In the genomic region with DNA sequence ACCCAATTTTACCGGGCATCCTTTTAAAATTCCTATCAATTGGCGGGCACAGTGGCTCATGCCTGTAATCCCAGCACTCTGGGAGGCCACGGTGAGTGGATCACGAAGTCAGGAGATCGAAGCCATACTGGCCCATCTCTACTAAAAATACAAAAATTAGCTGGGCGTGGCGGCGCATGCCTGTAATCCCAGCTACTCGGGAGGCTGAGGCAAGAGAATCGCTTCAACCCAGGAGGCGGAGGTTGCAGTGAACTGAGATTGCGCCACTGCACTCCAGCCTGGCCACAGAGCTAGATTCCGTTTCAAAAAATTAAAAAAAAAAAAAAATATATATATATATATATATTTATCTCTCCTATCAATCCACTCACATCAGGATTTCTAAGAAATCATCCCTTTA, we compare ENCODE assay signal across 8 cellular contexts. TPM values are rescaled to one million over a fixed set of nuclear protein-coding genes. Genes with fewer than 3 reads are reported as not detected.
DNase-seq lines count a peak whose midpoint lies in the region; ATAC-seq and TF ChIP-seq lines count a peak whose summit lies in the region.
"Not testable (repeated sequence)": the region's sequence is repeated elsewhere in the genome, so short reads cannot be mapped to it uniquely, and the experiment has no call there.

No MANE protein-coding gene starts in this region.

- H3K27ac ChIP-seq in CD4-positive, alpha-beta T cell (ENCODE audit: low read depth, low read length) = not testable (repeated sequence)
- H3K27ac ChIP-seq in gastrocnemius medialis (peak overlapping the region; percentile 0 to 64 (median 56)), transverse colon (peak overlapping the region; percentile 21 to 55 (median 48))

- H3K9me3 ChIP-seq in CD4-positive, alpha-beta T cell (ENCODE audit: control insufficient read depth, low read length); gastrocnemius medialis; transverse colon: not testable (repeated sequence)

- in situ Hi-C loops in gastrocnemius medialis (cut with MboI; ENCODE audit: low sequenced_read_pairs in 4 of 4); transverse colon (cut with MboI; ENCODE audit: low pct_ligation_motif_present in 1 of 4, low pct_unique_long_range_greater_than_20kb in 1 of 4, low sequenced_read_pairs in 3 of 4): not testable (repeated sequence)

- not testable (repeated sequence) for H3K27me3 Mint-ChIP-seq in CD4-positive, alpha-beta T cell; IgD-negative memory B cell; activated CD4-positive, alpha-beta T cell treated with anti-CD3 and anti-CD28 coated beads for 36 hours; activated T-helper 1 cell treated with anti-CD3 and anti-CD28 coated beads, Interleukin-12 subunit alpha, Interleukin-12 subunit beta, Interleukin-2, Interleukin-4 antibody, amounts not matched to agents 30 ng/mL and 10 ng/mL and 1 ng/mL, durations not matched to agents 14 hours and 24 hours and 36 hours (ENCODE audit: insufficient read depth); activated naive CD8-positive, alpha-beta T cell treated with anti-CD3 and anti-CD28 coated beads, Interleukin-2, amount 50 U/mL, for 24 hours; immature natural killer cell (ENCODE audit: low read depth in 3 of 3)

- not testable (repeated sequence) for H3K27me3 ChIP-seq in CD4-positive, alpha-beta T cell (ENCODE audit: control insufficient read depth, insufficient read depth, low read length); gastrocnemius medialis; transverse colon

- not testable (repeated sequence) for TF ChIP-seq EP300 in transverse colon (IDR thresholded peaks at IDR 0.05; ENCODE audit: low read depth)

- H3K27ac Mint-ChIP-seq in CD4-positive, alpha-beta T cell = peak overlapping the region; percentile 90
- peak overlapping the region; percentile 27 to 94 (median 92) for H3K27ac Mint-ChIP-seq in IgD-negative memory B cell
- peak overlapping the region; percentile 84 for H3K27ac Mint-ChIP-seq in activated CD4-positive, alpha-beta T cell treated with anti-CD3 and anti-CD28 coated beads for 36 hours
- H3K27ac Mint-ChIP-seq in activated T-helper 1 cell treated with anti-CD3 and anti-CD28 coated beads, Interleukin-12 subunit alpha, Interleukin-12 subunit beta, Interleukin-2, Interleukin-4 antibody, amounts not matched to agents 30 ng/mL and 10 ng/mL and 1 ng/mL, durations not matched to agents 14 hours and 24 hours and 36 hours = peak overlapping the region; percentile 85
- peak overlapping the region; percentile 88 for H3K27ac Mint-ChIP-seq in activated naive CD8-positive, alpha-beta T cell treated with anti-CD3 and anti-CD28 coated beads, Interleukin-2, amount 50 U/mL, for 24 hours
- H3K27ac Mint-ChIP-seq in immature natural killer cell = peak overlapping the region; percentile 55 to 93 (median 90)

- not testable (repeated sequence) for ATAC-seq in CD4-positive, alpha-beta T cell (ENCODE audit: poor library complexity); activated CD4-positive, alpha-beta T cell treated with anti-CD3 and anti-CD28 coated beads for 36 hours; activated naive CD8-positive, alpha-beta T cell treated with anti-CD3 and anti-CD28 coated beads, Interleukin-2, amount 50 U/mL, for 24 hours; gastrocnemius medialis

- TF ChIP-seq CTCF in CD4-positive, alpha-beta T cell (IDR thresholded peaks at IDR 0.05); gastrocnemius medialis (IDR thresholded peaks at IDR 0.05 in 4 of 5, conservative IDR thresholded peaks at IDR 0.05 in 1 of 5); transverse colon (IDR thresholded peaks at IDR 0.05): not testable (repeated sequence)

- CTCF ChIA-PET in CD4-positive, alpha-beta T cell (lab: Charles Lee) = interaction anchor here (1.4 to 2.5 kb wide), 5 partner anchors 9 to 137 kb away, joined by 4 to 11 read pairs (median 7); partner anchors contain the start of gene PTP4A2
- CTCF ChIA-PET in activated CD4-positive, alpha-beta T cell treated with anti-CD3 and anti-CD28 coated beads for 36 hours (lab: Charles Lee) = interaction anchor here (0.6 to 2.2 kb wide), 13 partner anchors 9 to 394 kb away, joined by 3 to 13 read pairs (median 3); partner anchors contain the start of gene KHDRBS1

- POLR2A ChIA-PET in CD4-positive, alpha-beta T cell (lab: Charles Lee) = interaction anchor here (0.8 to 8.0 kb wide), 6 partner anchors 12 to 148 kb away, joined by 3 to 103 read pairs (median 4); partner anchors contain the start of gene PTP4A2
- POLR2A ChIA-PET in activated CD4-positive, alpha-beta T cell treated with anti-CD3 and anti-CD28 coated beads for 36 hours (lab: Charles Lee) = interaction anchor here (0.6 to 1.2 kb wide), 4 partner anchors 19 to 454 kb away, joined by 3 to 6 read pairs (median 4); no protein-coding TSS in a partner anchor

- not testable (repeated sequence) for H3K9me3 Mint-ChIP-seq in CD4-positive, alpha-beta T cell; IgD-negative memory B cell; activated CD4-positive, alpha-beta T cell treated with anti-CD3 and anti-CD28 coated beads for 36 hours (ENCODE audit: low read depth); activated T-helper 1 cell treated with anti-CD3 and anti-CD28 coated beads, Interleukin-12 subunit alpha, Interleukin-12 subunit beta, Interleukin-2, Interleukin-4 antibody, amounts not matched to agents 30 ng/mL and 10 ng/mL and 1 ng/mL, durations not matched to agents 14 hours and 24 hours and 36 hours; activated naive CD8-positive, alpha-beta T cell treated with anti-CD3 and anti-CD28 coated beads, Interleukin-2, amount 50 U/mL, for 24 hours; immature natural killer cell

- H3K36me3 ChIP-seq in gastrocnemius medialis, transverse colon: not testable (repeated sequence)

- intact Hi-C loops in CD4-positive, alpha-beta T cell (cut with DNase I, micrococcal nuclease) = loop anchor here (1.0 to 5.0 kb wide), 4 partner anchors 8 to 39 kb away; partner anchors contain the start of gene PTP4A2 (in 1 of the 2)
- intact Hi-C loops in activated CD4-positive, alpha-beta T cell treated with anti-CD3 and anti-CD28 coated beads for 36 hours (cut with DNase I, micrococcal nuclease) = loop anchor here in 1 of 2 experiments (2.0 kb wide), 1 partner anchor 35 kb away; no protein-coding TSS in a partner anchor
- intact Hi-C loops in activated T-helper 1 cell treated with anti-CD3 and anti-CD28 coated beads, Interleukin-12 subunit alpha, Interleukin-12 subunit beta, Interleukin-2, Interleukin-4 antibody, amounts not matched to agents 30 ng/mL and 10 ng/mL and 1 ng/mL, durations not matched to agents 14 hours and 24 hours and 36 hours (cut with micrococcal nuclease) = loop anchor here (1.0 to 5.0 kb wide), 2 partner anchors 13 to 326 kb away; partner anchors contain the start of gene LCK
- intact Hi-C loops in gastrocnemius medialis (cut with DNase I; ENCODE audit: low total_unique reads) = loop anchor here (5.0 kb wide), 2 partner anchors 146 to 284 kb away; partner anchors contain the start of genes PEF1 and TMEM39B
- intact Hi-C loops in transverse colon (cut with DNase I; ENCODE audit: low total_unique reads) = not testable (repeated sequence)

- peaks cover 85% of the 10 kb centered on the region for H3K4me1 Mint-ChIP-seq in CD4-positive, alpha-beta T cell (ENCODE audit: low read depth)
- peaks cover 59 to 62% (median 60%) of the 10 kb centered on the region in 3 donors for H3K4me1 Mint-ChIP-seq in IgD-negative memory B cell
- H3K4me1 Mint-ChIP-seq in activated CD4-positive, alpha-beta T cell treated with anti-CD3 and anti-CD28 coated beads for 36 hours = peaks cover 92% of the 10 kb centered on the region
- H3K4me1 Mint-ChIP-seq in activated T-helper 1 cell treated with anti-CD3 and anti-CD28 coated beads, Interleukin-12 subunit alpha, Interleukin-12 subunit beta, Interleukin-2, Interleukin-4 antibody, amounts not matched to agents 30 ng/mL and 10 ng/mL and 1 ng/mL, durations not matched to agents 14 hours and 24 hours and 36 hours (ENCODE audit: low read depth) = peaks cover 88% of the 10 kb centered on the region
- peaks cover 95% of the 10 kb centered on the region for H3K4me1 Mint-ChIP-seq in activated naive CD8-positive, alpha-beta T cell treated with anti-CD3 and anti-CD28 coated beads, Interleukin-2, amount 50 U/mL, for 24 hours
- H3K4me1 Mint-ChIP-seq in immature natural killer cell = peaks cover 90 to 93% of the 10 kb centered on the region in 2 donors

- 71 to 100% methylated on average over 5 to 13 of the region's 13 CpGs for WGBS in transverse colon (ENCODE audit: low coverage in 1 of 2), 2 donors

- not testable (repeated sequence) for H3K4me3 ChIP-seq in gastrocnemius medialis, transverse colon

- peak overlapping the region; percentile 74 for H3K4me3 Mint-ChIP-seq in CD4-positive, alpha-beta T cell
- H3K4me3 Mint-ChIP-seq in IgD-negative memory B cell (peak overlapping the region; percentile 21 to 93 (median 84)), immature natural killer cell (peak overlapping the region; percentile 63 to 85 (median 74))
- H3K4me3 Mint-ChIP-seq in activated CD4-positive, alpha-beta T cell treated with anti-CD3 and anti-CD28 coated beads for 36 hours = peak overlapping the region; percentile 54
- peak overlapping the region; percentile 82 for H3K4me3 Mint-ChIP-seq in activated T-helper 1 cell treated with anti-CD3 and anti-CD28 coated beads, Interleukin-12 subunit alpha, Interleukin-12 subunit beta, Interleukin-2, Interleukin-4 antibody, amounts not matched to agents 30 ng/mL and 10 ng/mL and 1 ng/mL, durations not matched to agents 14 hours and 24 hours and 36 hours
- peak overlapping the region; percentile 66 for H3K4me3 Mint-ChIP-seq in activated naive CD8-positive, alpha-beta T cell treated with anti-CD3 and anti-CD28 coated beads, Interleukin-2, amount 50 U/mL, for 24 hours

- DNase-seq in CD4-positive, alpha-beta T cell; activated CD4-positive, alpha-beta T cell treated with anti-CD3 and anti-CD28 coated beads for 36 hours; activated T-helper 1 cell treated with anti-CD3 and anti-CD28 coated beads, Interleukin-12 subunit alpha, Interleukin-12 subunit beta, Interleukin-2, Interleukin-4 antibody, amounts not matched to agents 30 ng/mL and 10 ng/mL and 1 ng/mL, durations not matched to agents 14 hours and 24 hours and 36 hours (ENCODE audit: low spot score); activated naive CD8-positive, alpha-beta T cell treated with anti-CD3 and anti-CD28 coated beads, Interleukin-2, amount 50 U/mL, for 24 hours; immature natural killer cell; gastrocnemius medialis; transverse colon: not testable (repeated sequence)

- not testable (repeated sequence) for TF ChIP-seq POLR2A in gastrocnemius medialis (IDR thresholded peaks at IDR 0.05); transverse colon (IDR thresholded peaks at IDR 0.05)

- H3K36me3 Mint-ChIP-seq in CD4-positive, alpha-beta T cell (ENCODE audit: low read depth) = peaks cover 27% of the 10 kb centered on the region
- H3K36me3 Mint-ChIP-seq in IgD-negative memory B cell, immature natural killer cell: not testable (repeated sequence)
- peaks cover 39% of the 10 kb centered on the region for H3K36me3 Mint-ChIP-seq in activated CD4-positive, alpha-beta T cell treated with anti-CD3 and anti-CD28 coated beads for 36 hours (ENCODE audit: low read depth)
- H3K36me3 Mint-ChIP-seq in activated T-helper 1 cell treated with anti-CD3 and anti-CD28 coated beads, Interleukin-12 subunit alpha, Interleukin-12 subunit beta, Interleukin-2, Interleukin-4 antibody, amounts not matched to agents 30 ng/mL and 10 ng/mL and 1 ng/mL, durations not matched to agents 14 hours and 24 hours and 36 hours (ENCODE audit: low read depth) = peaks cover 33% of the 10 kb centered on the region
- H3K36me3 Mint-ChIP-seq in activated naive CD8-positive, alpha-beta T cell treated with anti-CD3 and anti-CD28 coated beads, Interleukin-2, amount 50 U/mL, for 24 hours (ENCODE audit: low read depth) = peaks cover 37% of the 10 kb centered on the region

- H3K4me1 ChIP-seq in gastrocnemius medialis = peaks cover 84 to 87% of the 10 kb centered on the region in 2 donors
- peaks cover 75 to 97% (median 85%) of the 10 kb centered on the region in 4 donors for H3K4me1 ChIP-seq in transverse colon

RNA-seq across cellular contexts. Expression of gene PTP4A2, which starts 12.3 kb away (rescaled TPM):
- 100 to 1,000 TPM; 282 to 287 TPM for total RNA-seq in CD4-positive, alpha-beta T cell
- 216 TPM for polyA plus RNA-seq in IgD-negative memory B cell
- total RNA-seq in activated CD4-positive, alpha-beta T cell treated with anti-CD3 and anti-CD28 coated beads for 36 hours = 100 to 1,000 TPM; 279 to 314 TPM
- total RNA-seq in activated T-helper 1 cell treated with anti-CD3 and anti-CD28 coated beads, Interleukin-12 subunit alpha, Interleukin-12 subunit beta, Interleukin-2, Interleukin-4 antibody, amounts not matched to agents 30 ng/mL and 10 ng/mL and 1 ng/mL, durations not matched to agents 14 hours and 24 hours and 36 hours = 390 and 421 TPM in 2 replicates
- polyA plus RNA-seq in immature natural killer cell = 100 to 1,000 TPM; 300 to 552 (median 460) TPM
- 100 to 1,000 TPM; 294 to 522 (median 353) TPM for total RNA-seq in gastrocnemius medialis
- 100 to 1,000 TPM in 3 of 4 donors, 10 to 100 TPM in 1; 58.9 to 251 (median 195) TPM for total RNA-seq in transverse colon
